In the genomic region with DNA sequence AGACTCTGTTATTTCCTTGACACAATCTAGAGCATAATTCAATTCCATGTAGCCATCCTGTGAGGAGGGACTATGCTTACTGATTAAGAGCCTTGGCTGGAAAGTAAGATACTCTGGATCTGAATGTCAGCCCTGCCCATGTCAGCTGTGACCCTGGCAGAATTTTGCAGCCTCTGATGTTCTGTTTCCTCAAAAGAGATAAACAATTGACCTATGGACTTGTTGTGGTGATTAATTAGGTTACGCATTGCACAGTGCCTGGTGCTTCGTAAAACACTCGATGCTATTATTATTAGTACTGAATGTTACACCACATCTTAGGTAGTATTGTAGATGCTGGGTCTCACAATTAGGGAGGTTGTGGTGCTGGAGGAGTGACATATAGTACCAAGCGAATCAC, we compare ENCODE assay signal across 1 cellular context.
TF ChIP-seq lines count a peak whose summit lies in the region.

No MANE protein-coding gene starts in this region.

TF ChIP-seq in HepG2, 621 proteins besides CTCF, POLR2A, EP300 and RAD21 (continued from another document):
- TF ChIP-seq SALL2 (CRISPR knock-in tag; IDR thresholded peaks at IDR 0.05) (no peak), TAF1 (CRISPR knock-in tag; IDR thresholded peaks at IDR 0.05) (no peak), ETV5 (CRISPR knock-in tag; IDR thresholded peaks at IDR 0.05; ENCODE audit: borderline replicate concordance) (no peak), SKI (IDR thresholded peaks at IDR 0.05; ENCODE audit: partially characterized antibody) (no peak), ZNF674 (CRISPR knock-in tag; IDR thresholded peaks at IDR 0.05; ENCODE audit: low read depth) (no peak), SALL1 (CRISPR knock-in tag; IDR thresholded peaks at IDR 0.05) (no peak), EHMT2 (IDR thresholded peaks at IDR 0.05; ENCODE audit: borderline replicate concordance, low read depth, low read length) (no peak), HIVEP1 (CRISPR knock-in tag; IDR thresholded peaks at IDR 0.05) (no peak), ZNF619 (CRISPR knock-in tag; IDR thresholded peaks at IDR 0.05) (no peak), AGO2 (optimal IDR thresholded peaks at IDR 0.05; ENCODE audit: low read depth, low read length) (no peak), ZFP62 (CRISPR knock-in tag; IDR thresholded peaks at IDR 0.05) (no peak)
- TF ChIP-seq, protein P1, sequence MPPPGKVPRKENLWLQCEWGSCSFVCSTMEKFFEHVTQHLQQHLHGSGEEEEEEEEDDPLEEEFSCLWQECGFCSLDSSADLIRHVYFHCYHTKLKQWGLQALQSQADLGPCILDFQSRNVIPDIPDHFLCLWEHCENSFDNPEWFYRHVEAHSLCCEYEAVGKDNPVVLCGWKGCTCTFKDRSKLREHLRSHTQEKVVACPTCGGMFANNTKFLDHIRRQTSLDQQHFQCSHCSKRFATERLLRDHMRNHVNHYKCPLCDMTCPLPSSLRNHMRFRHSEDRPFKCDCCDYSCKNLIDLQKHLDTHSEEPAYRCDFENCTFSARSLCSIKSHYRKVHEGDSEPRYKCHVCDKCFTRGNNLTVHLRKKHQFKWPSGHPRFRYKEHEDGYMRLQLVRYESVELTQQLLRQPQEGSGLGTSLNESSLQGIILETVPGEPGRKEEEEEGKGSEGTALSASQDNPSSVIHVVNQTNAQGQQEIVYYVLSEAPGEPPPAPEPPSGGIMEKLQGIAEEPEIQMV (CRISPR knock-in tag; IDR thresholded peaks at IDR 0.05; ENCODE audit: low read depth), result no peak
- TF ChIP-seq, protein P2, sequence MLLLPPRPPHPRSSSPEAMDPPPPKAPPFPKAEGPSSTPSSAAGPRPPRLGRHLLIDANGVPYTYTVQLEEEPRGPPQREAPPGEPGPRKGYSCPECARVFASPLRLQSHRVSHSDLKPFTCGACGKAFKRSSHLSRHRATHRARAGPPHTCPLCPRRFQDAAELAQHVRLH (CRISPR knock-in tag; IDR thresholded peaks at IDR 0.05; ENCODE audit: borderline replicate concordance, low read depth), result no peak
